ENCODE assay signal across 32 cellular contexts in the genomic region with DNA sequence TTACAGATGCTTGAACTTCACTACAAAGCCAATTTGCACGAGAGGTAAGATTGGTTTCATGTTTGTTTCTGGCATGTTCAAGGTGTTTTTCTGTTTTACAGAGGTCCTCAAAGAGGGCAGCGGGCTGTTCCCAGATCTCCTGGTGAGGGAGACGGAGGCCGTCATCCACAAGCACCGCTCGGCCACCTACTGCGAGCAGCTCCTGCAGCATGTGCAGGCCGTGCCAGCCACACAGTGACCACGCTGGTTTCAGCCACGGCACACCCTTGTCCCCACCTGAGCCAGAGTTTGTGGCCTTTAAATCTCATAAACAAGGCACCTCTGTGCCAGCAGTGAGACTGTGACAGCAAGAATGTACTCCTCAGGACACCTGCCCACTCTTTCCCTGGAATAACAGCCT.
"Had no signal": no experiment of that assay in that cellular context is flagged by ENCODE, and none has a peak within 500 bp of the region (broad histone marks: within the 10 kb centered on the region; RNA-seq: fewer than 3 reads in every experiment).

No MANE protein-coding gene starts in this region.

- ATAC-seq: activated T-cell treated with anti-CD3 and anti-CD28 coated beads, Interleukin-2, amount 50 U/mL, for 4 hours; activated T-cell treated with anti-CD3 and anti-CD28 coated beads, Interleukin-2, amount 50 U/mL, for 72 hours; activated T-helper 17 cell treated with anti-CD3 and anti-CD28 coated beads, Interleukin-2, amount 50 U/mL, for 72 hours; body of pancreas; T-cell had no signal

- H3K27me3 ChIP-seq: adrenal gland, body of pancreas, brain microvascular endothelial cell, breast epithelium had no signal

- DNase-seq: activated B cell treated with CpG ODN at 0.5 μM for 24 hours; activated CD4-positive, alpha-beta memory T cell treated with anti-CD3 and anti-CD28 coated beads for 36 hours; activated CD4-positive, alpha-beta T cell treated with anti-CD3 and anti-CD28 coated beads for 4 hours; activated CD4-positive, alpha-beta T cell treated with anti-CD3 and anti-CD28 coated beads, Interleukin-2, amount 10 ng/mL, durations not matched to agents 24 days and 14 days; activated CD4-positive, alpha-beta T cell treated with anti-CD3 and anti-CD28 coated beads, Interleukin-2, amount 50 U/mL, for 1 hour; activated CD4-positive, alpha-beta T cell treated with anti-CD3 and anti-CD28 coated beads, Interleukin-2, amount 50 U/mL, for 4 hours; activated CD4-positive, CD25-positive, alpha-beta regulatory T cell treated with anti-CD3 and anti-CD28 coated beads, Interleukin-2, amount 50 U/mL, for 72 hours; activated CD8-positive, alpha-beta memory T cell treated with anti-CD3 and anti-CD28 coated beads, Interleukin-2, amount 50 U/mL, for 4 hours; activated CD8-positive, alpha-beta T cell treated with anti-CD3 and anti-CD28 coated beads for 36 hours; activated effector memory CD4-positive, alpha-beta T cell treated with anti-CD3 and anti-CD28 coated beads, Interleukin-2, amount 50 U/mL, for 16 hours; activated gamma-delta T cell treated with Interleukin-2 at 50 U/mL for 16 hours; activated naive CD4-positive, alpha-beta T cell; activated naive CD4-positive, alpha-beta T cell treated with anti-CD3 and anti-CD28 coated beads for 36 hours; activated naive CD4-positive, alpha-beta T cell treated with anti-CD3 and anti-CD28 coated beads, Interleukin-2, amount 50 U/mL, for 16 hours; activated naive CD8-positive, alpha-beta T cell treated with anti-CD3 and anti-CD28 coated beads for 36 hours; activated T-cell treated with anti-CD3 and anti-CD28 coated beads for 4 hours; activated T-cell treated with anti-CD3 and anti-CD28 coated beads, Interleukin-2, amount 50 U/mL, for 1 hour; activated T-cell treated with anti-CD3 and anti-CD28 coated beads, Interleukin-2, amount 50 U/mL, for 4 hours; activated T-cell treated with anti-CD3 and anti-CD28 coated beads, Interleukin-2, amount 50 U/mL, for 72 hours; adrenal gland; amniotic stem cell; aorta; body of pancreas; brain microvascular endothelial cell; central memory CD4-positive, alpha-beta T cell; T-cell; T-helper 17 cell had no signal

- H3K9me3 ChIP-seq: adrenal gland, body of pancreas, breast epithelium had no signal

- FAIRE-seq: astrocyte, TTC549 had no signal

- H3K4me1 ChIP-seq: adrenal gland, body of pancreas, breast epithelium had no signal

- H3K27ac ChIP-seq: adrenal gland, body of pancreas, brain microvascular endothelial cell, breast epithelium, VCaP had no signal

- H3K36me3 ChIP-seq: breast epithelium had no signal

- H3K4me3 ChIP-seq: adrenal gland, body of pancreas, breast epithelium had no signal
